In the genomic region with DNA sequence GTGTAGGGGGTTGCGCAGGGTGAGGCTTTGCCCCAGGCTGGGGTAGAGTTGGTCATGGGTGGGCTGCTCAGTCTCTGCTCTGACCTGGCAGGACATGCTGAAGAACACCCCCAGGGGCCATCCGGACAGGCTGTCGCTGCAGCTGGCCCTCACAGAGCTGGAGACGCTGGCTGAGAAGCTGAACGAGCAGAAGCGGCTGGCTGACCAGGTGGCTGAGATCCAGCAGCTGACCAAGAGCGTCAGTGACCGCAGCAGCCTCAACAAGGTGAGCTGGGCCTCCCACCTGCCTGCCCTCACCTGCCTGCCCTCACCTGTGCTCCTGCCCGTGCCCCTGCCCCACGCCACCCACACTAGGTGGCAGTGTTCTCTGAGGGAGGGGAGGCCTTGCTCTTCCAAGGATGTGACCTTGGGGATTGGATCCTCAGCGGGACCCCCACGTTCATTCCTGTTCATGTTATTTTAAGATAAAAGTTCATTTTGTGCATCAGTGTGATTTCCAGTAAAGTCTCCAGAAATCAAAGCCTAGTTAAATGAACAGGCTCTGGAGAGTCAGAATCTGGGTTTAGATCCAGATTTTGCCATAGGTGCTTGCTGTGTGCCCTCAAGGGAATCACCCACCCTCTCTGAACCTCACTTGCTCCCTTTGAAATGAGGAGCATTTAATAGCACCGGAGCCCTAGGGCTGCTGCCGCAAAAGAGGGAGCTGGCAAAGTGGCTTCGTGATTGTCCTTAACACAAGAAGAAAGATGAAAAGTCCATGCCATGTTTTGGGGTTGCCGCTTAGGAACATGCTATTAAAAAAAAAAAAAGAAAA, we compare ENCODE assay signal across 1 cellular context.
TF ChIP-seq lines count a peak whose summit lies in the region.

No MANE protein-coding gene starts in this region.

TF ChIP-seq in GM23338, 12 proteins besides CTCF, POLR2A, EP300 and RAD21:
- TF ChIP-seq, protein P1, sequence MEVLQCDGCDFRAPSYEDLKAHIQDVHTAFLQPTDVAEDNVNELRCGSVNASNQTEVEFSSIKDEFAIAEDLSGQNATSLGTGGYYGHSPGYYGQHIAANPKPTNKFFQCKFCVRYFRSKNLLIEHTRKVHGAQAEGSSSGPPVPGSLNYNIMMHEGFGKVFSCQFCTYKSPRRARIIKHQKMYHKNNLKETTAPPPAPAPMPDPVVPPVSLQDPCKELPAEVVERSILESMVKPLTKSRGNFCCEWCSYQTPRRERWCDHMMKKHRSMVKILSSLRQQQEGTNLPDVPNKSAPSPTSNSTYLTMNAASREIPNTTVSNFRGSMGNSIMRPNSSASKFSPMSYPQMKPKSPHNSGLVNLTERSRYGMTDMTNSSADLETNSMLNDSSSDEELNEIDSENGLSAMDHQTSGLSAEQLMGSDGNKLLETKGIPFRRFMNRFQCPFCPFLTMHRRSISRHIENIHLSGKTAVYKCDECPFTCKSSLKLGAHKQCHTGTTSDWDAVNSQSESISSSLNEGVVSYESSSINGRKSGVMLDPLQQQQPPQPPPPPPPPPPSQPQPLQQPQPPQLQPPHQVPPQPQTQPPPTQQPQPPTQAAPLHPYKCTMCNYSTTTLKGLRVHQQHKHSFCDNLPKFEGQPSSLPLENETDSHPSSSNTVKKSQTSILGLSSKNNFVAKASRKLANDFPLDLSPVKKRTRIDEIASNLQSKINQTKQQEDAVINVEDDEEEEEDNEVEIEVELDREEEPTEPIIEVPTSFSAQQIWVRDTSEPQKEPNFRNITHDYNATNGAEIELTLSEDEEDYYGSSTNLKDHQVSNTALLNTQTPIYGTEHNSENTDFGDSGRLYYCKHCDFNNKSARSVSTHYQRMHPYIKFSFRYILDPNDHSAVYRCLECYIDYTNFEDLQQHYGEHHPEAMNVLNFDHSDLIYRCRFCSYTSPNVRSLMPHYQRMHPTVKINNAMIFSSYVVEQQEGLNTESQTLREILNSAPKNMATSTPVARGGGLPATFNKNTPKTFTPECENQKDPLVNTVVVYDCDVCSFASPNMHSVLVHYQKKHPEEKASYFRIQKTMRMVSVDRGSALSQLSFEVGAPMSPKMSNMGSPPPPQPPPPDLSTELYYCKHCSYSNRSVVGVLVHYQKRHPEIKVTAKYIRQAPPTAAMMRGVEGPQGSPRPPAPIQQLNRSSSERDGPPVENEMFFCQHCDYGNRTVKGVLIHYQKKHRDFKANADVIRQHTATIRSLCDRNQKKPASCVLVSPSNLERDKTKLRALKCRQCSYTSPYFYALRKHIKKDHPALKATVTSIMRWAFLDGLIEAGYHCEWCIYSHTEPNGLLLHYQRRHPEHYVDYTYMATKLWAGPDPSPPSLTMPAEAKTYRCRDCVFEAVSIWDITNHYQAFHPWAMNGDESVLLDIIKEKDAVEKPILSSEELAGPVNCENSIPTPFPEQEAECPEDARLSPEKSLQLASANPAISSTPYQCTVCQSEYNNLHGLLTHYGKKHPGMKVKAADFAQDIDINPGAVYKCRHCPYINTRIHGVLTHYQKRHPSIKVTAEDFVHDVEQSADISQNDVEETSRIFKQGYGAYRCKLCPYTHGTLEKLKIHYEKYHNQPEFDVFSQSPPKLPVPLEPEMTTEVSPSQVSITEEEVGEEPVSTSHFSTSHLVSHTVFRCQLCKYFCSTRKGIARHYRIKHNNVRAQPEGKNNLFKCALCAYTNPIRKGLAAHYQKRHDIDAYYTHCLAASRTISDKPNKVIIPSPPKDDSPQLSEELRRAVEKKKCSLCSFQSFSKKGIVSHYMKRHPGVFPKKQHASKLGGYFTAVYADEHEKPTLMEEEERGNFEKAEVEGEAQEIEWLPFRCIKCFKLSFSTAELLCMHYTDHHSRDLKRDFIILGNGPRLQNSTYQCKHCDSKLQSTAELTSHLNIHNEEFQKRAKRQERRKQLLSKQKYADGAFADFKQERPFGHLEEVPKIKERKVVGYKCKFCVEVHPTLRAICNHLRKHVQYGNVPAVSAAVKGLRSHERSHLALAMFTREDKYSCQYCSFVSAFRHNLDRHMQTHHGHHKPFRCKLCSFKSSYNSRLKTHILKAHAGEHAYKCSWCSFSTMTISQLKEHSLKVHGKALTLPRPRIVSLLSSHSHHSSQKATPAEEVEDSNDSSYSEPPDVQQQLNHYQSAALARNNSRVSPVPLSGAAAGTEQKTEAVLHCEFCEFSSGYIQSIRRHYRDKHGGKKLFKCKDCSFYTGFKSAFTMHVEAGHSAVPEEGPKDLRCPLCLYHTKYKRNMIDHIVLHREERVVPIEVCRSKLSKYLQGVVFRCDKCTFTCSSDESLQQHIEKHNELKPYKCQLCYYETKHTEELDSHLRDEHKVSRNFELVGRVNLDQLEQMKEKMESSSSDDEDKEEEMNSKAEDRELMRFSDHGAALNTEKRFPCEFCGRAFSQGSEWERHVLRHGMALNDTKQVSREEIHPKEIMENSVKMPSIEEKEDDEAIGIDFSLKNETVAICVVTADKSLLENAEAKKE (CRISPR knock-in tag; IDR thresholded peaks at IDR 0.05): no peak
- TF ChIP-seq NANOG (IDR thresholded peaks at IDR 0.05; ENCODE audit: borderline replicate concordance) (no peak), EZH2phosphoT487 (IDR thresholded peaks at IDR 0.05; ENCODE audit: unreplicated experiment) (no peak), JUNB (IDR thresholded peaks at IDR 0.05; ENCODE audit: unreplicated experiment) (no peak), STAT1 (IDR thresholded peaks at IDR 0.05; ENCODE audit: unreplicated experiment) (no peak), CREB1 (CRISPR knock-in tag; IDR thresholded peaks at IDR 0.05; ENCODE audit: low read depth) (no peak), EZH2 (IDR thresholded peaks at IDR 0.05; ENCODE audit: low read depth, unreplicated experiment) (no peak), ZNF331 (CRISPR knock-in tag; IDR thresholded peaks at IDR 0.05; ENCODE audit: low read depth) (no peak), POLR2AphosphoS5 (IDR thresholded peaks at IDR 0.05; ENCODE audit: low read depth) (no peak), ZNF114 (CRISPR knock-in tag; IDR thresholded peaks at IDR 0.05) (no peak)
- TF ChIP-seq, protein P2, sequence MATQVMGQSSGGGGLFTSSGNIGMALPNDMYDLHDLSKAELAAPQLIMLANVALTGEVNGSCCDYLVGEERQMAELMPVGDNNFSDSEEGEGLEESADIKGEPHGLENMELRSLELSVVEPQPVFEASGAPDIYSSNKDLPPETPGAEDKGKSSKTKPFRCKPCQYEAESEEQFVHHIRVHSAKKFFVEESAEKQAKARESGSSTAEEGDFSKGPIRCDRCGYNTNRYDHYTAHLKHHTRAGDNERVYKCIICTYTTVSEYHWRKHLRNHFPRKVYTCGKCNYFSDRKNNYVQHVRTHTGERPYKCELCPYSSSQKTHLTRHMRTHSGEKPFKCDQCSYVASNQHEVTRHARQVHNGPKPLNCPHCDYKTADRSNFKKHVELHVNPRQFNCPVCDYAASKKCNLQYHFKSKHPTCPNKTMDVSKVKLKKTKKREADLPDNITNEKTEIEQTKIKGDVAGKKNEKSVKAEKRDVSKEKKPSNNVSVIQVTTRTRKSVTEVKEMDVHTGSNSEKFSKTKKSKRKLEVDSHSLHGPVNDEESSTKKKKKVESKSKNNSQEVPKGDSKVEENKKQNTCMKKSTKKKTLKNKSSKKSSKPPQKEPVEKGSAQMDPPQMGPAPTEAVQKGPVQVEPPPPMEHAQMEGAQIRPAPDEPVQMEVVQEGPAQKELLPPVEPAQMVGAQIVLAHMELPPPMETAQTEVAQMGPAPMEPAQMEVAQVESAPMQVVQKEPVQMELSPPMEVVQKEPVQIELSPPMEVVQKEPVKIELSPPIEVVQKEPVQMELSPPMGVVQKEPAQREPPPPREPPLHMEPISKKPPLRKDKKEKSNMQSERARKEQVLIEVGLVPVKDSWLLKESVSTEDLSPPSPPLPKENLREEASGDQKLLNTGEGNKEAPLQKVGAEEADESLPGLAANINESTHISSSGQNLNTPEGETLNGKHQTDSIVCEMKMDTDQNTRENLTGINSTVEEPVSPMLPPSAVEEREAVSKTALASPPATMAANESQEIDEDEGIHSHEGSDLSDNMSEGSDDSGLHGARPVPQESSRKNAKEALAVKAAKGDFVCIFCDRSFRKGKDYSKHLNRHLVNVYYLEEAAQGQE (IDR thresholded peaks at IDR 0.05; ENCODE audit: unreplicated experiment): no peak
- TF ChIP-seq, protein P3, sequence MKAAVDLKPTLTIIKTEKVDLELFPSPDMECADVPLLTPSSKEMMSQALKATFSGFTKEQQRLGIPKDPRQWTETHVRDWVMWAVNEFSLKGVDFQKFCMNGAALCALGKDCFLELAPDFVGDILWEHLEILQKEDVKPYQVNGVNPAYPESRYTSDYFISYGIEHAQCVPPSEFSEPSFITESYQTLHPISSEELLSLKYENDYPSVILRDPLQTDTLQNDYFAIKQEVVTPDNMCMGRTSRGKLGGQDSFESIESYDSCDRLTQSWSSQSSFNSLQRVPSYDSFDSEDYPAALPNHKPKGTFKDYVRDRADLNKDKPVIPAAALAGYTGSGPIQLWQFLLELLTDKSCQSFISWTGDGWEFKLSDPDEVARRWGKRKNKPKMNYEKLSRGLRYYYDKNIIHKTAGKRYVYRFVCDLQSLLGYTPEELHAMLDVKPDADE (IDR thresholded peaks at IDR 0.05): no peak
